ENCODE assay signal across 15 cellular contexts in the genomic region with DNA sequence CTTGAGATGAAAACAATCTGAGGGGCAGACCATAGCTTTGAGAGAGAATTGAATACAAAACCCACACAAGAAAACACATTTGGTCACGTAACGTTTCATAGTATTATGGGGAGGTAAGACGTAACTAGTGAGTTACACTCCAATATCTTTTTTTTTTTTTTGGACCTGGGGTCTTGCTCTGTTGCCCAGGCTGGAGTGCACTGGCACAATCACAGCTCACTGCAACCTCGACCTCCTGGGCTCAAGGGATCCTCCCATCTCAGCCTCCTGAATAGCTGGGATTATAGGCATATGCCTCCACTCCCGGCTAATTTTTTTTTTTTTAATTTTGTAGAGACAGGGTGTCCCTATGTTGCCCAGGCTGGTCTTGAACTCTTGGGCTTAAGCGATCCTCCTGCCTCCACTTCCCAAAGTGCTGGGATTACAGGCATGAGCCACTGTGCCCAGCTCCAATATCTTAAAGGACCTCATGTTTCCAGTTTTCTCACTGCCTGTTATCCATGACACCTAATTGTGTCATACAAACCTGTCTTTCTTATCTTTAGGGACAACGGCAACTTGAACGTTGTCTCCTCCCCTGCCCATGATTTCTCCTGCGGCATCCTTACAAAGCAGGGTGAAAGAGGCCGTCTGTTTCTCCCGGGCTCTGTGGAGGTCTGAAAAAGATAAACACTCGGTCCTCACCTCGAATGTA. TPM values are rescaled to one million over a fixed set of nuclear protein-coding genes. Genes with fewer than 3 reads are reported as not detected.
DNase-seq lines count a peak whose midpoint lies in the region; ATAC-seq and TF ChIP-seq lines count a peak whose summit lies in the region.
"Had no signal": no experiment of that assay in that cellular context is flagged by ENCODE, and none has a peak within 500 bp of the region (broad histone marks: within the 10 kb centered on the region; RNA-seq: fewer than 3 reads in every experiment).

No MANE protein-coding gene starts in this region.

- intact Hi-C loops in body of pancreas (cut with DNase I): no loop called here
- intact Hi-C loops in psoas muscle (cut with DNase I): loop anchor here in 1 of 2 donors (2.0 to 5.0 kb wide), 2 partner anchors 19 to 34 kb away; no protein-coding TSS in a partner anchor

- H3K27me3 ChIP-seq in body of pancreas (no peaks in the 10 kb centered on the region), psoas muscle (ENCODE audit: insufficient read depth in 3 of 3, low read length in 2 of 3) (no peaks in the 10 kb centered on the region)

- no peak for DNase-seq in T-helper 17 cell
- no peak for DNase-seq in body of pancreas
- DNase-seq in psoas muscle: no peak
- DNase-seq in COR-L47 (lab: John Stamatoyannopoulos, UW): no peak
- DNase-seq in T-helper 2 cell treated with Interferon-gamma antibody and Interleukin-4, amounts not matched to agents 5 μg/mL and 100 μg/mL, for 36 hours (ENCODE audit: low spot score): no peak
- no peak for DNase-seq in NCI-H2029 (lab: John Stamatoyannopoulos, UW)
- DNase-seq: C1 segment of cervical spinal cord; Caco-2; CD4-positive, alpha-beta memory T cell; DMS153; DND-41; GM23248; H7; HFFc6 had no signal

- H3K9me3 ChIP-seq in T-helper 17 cell (ENCODE audit: control insufficient read depth, low read length, poor library complexity, severe bottlenecking) (no peaks in the 10 kb centered on the region), body of pancreas (no peaks in the 10 kb centered on the region), psoas muscle (no peaks in the 10 kb centered on the region)
- H3K9me3 ChIP-seq: Caco-2 had no signal

- H3K4me3 ChIP-seq in body of pancreas (no peak overlapping the region), psoas muscle (peak overlapping the region; percentile 78)
- H3K4me3 ChIP-seq: GM23248 had no signal

- H3K27ac ChIP-seq in body of pancreas (peak overlapping the region in 3 of 4 donors; percentile 43 to 65 (median 60)), psoas muscle (peak overlapping the region; percentile 95)
- H3K27ac ChIP-seq: GM23248 had no signal

- TF ChIP-seq CTCF in body of pancreas (IDR thresholded peaks at IDR 0.05) (no peak), psoas muscle (IDR thresholded peaks at IDR 0.05) (no peak)

- no peak for TF ChIP-seq POLR2A in body of pancreas (IDR thresholded peaks at IDR 0.05)

- H3K4me1 ChIP-seq in body of pancreas (peaks cover 32% of the 10 kb centered on the region), psoas muscle (peaks cover 44% of the 10 kb centered on the region)
- H3K4me1 ChIP-seq: Caco-2 had no signal

- peak overlapping the region; percentile 72 for H3K27ac Mint-ChIP-seq in T-helper 17 cell
- H3K27ac Mint-ChIP-seq in T-helper 2 cell treated with Interferon-gamma antibody and Interleukin-4, amounts not matched to agents 5 μg/mL and 100 μg/mL, for 36 hours: no peak overlapping the region

- no peaks in the 10 kb centered on the region for H3K9me3 Mint-ChIP-seq in T-helper 2 cell treated with Interferon-gamma antibody and Interleukin-4, amounts not matched to agents 5 μg/mL and 100 μg/mL, for 36 hours
- H3K9me3 Mint-ChIP-seq: CD4-positive, alpha-beta memory T cell; HFFc6 had no signal

- WGBS in body of pancreas, 2 donors: 72 to 80% methylated on average over 13 of the region's 13 CpGs
- WGBS in psoas muscle, 3 donors: 91 to 96% (median 95%) methylated on average over 13 of the region's 13 CpGs

- no peak overlapping the region for H3K4me3 Mint-ChIP-seq in T-helper 17 cell
- H3K4me3 Mint-ChIP-seq in T-helper 2 cell treated with Interferon-gamma antibody and Interleukin-4, amounts not matched to agents 5 μg/mL and 100 μg/mL, for 36 hours: no peak overlapping the region
- H3K4me3 Mint-ChIP-seq: CD4-positive, alpha-beta memory T cell; HFFc6 had no signal

- ATAC-seq in T-helper 17 cell (no peak), body of pancreas (no peak), psoas muscle (no peak)
- ATAC-seq: HCT116 had no signal

- H3K27me3 Mint-ChIP-seq in T-helper 17 cell: no peaks in the 10 kb centered on the region
- peaks cover 3% of the 10 kb centered on the region for H3K27me3 Mint-ChIP-seq in T-helper 2 cell treated with Interferon-gamma antibody and Interleukin-4, amounts not matched to agents 5 μg/mL and 100 μg/mL, for 36 hours (ENCODE audit: low read depth)
- H3K27me3 Mint-ChIP-seq: CD4-positive, alpha-beta memory T cell had no signal

- peaks cover 23% of the 10 kb centered on the region for H3K4me1 Mint-ChIP-seq in T-helper 17 cell
- peaks cover 4% of the 10 kb centered on the region for H3K4me1 Mint-ChIP-seq in T-helper 2 cell treated with Interferon-gamma antibody and Interleukin-4, amounts not matched to agents 5 μg/mL and 100 μg/mL, for 36 hours (ENCODE audit: low read depth)

- H3K36me3 ChIP-seq in body of pancreas (replicated peaks in 1 of 2; ENCODE audit: insufficient read depth in 1 of 2, low read depth in 2 of 2) (peaks cover 0 to 7% of the 10 kb centered on the region in 2 donors), psoas muscle (ENCODE audit: insufficient read depth in 1 of 2, low read depth in 1 of 2) (peaks cover 0 to 57% of the 10 kb centered on the region in 2 donors)

- peaks cover 2% of the 10 kb centered on the region for H3K36me3 Mint-ChIP-seq in T-helper 17 cell (ENCODE audit: low read depth)
- no peaks in the 10 kb centered on the region for H3K36me3 Mint-ChIP-seq in T-helper 2 cell treated with Interferon-gamma antibody and Interleukin-4, amounts not matched to agents 5 μg/mL and 100 μg/mL, for 36 hours (ENCODE audit: low read depth)
- H3K36me3 Mint-ChIP-seq: CD4-positive, alpha-beta memory T cell had no signal

RNA-seq across cellular contexts. Expression of a gene that starts 5.3 kb away (rescaled TPM):
- total RNA-seq in T-helper 17 cell (1 to 10 TPM; 1.0 to 1.4 TPM), body of pancreas (1 to 10 TPM; 7.5 to 8.6 TPM), psoas muscle (10 to 100 TPM in 3 of 4 donors, 1 to 10 TPM in 1; 7.3 to 25.4 (median 13.2) TPM)
- polyA plus RNA-seq in psoas muscle: 10 to 100 TPM in 1 of 3 donors, 1 to 10 TPM in 2; 3.3 to 17.1 (median 8.4) TPM

RNA-seq across cellular contexts. Expression of a gene that starts 56.1 kb away (rescaled TPM):
- total RNA-seq in T-helper 17 cell: 10 to 100 TPM; 49.2 to 50.9 TPM
- total RNA-seq in body of pancreas: 1 to 10 TPM; 7.8 to 9.6 TPM
- 10 to 100 TPM; 14.3 to 27.7 (median 17.1) TPM for total RNA-seq in psoas muscle
- polyA plus RNA-seq in psoas muscle: 1 to 10 TPM; 3.5 to 7.3 (median 7.2) TPM
